ENCODE assay signal across 8 cellular contexts in genomic region chr12:105330283-105330937, GRCh38. TPM values are rescaled to one million over a fixed set of nuclear protein-coding genes. Genes with fewer than 3 reads are reported as not detected.
DNase-seq lines count a peak whose midpoint lies in the region; ATAC-seq and TF ChIP-seq lines count a peak whose summit lies in the region.

C12orf75 (plus strand) TSS chr12:105330691; CDS start chr12:105330892, 201 bp downstream.

- ATAC-seq in GM21737 (IDR thresholded peaks at IDR 0.05; ENCODE audit: unreplicated experiment), result peak; percentile 81
- ATAC-seq in activated T-cell treated with anti-CD3 and anti-CD28 coated beads, Interleukin-2, amount 50 U/mL, for 72 hours (replicated peaks in 1 of 2), result peak; percentile 92 to 93
- peak; percentile 84 to 87 for ATAC-seq in naive thymus-derived CD8-positive, alpha-beta T cell
- ATAC-seq in stimulated activated naive B cell treated with anti-CD40 and anti-IgM and Interleukin-4, amounts not matched to agents 10 μg/mL and 1 μg/mL and 100 μg/mL, for 72 hours (replicated peaks), result peak; percentile 92 to 93

- peak within 1 kb of the TSS; percentile 51 to 98 (median 88) for H3K4me3 ChIP-seq in Peyer's patch

- DNase-seq in DMS79 treated with DMSO at 0.1 percent for 48 hours (lab: John Stamatoyannopoulos, UW) (peak; percentile 67), KBM-7 (peak; percentile 68), Peyer's patch (peak; percentile 84 to 92 (median 85)), fibroblast of gingiva (ENCODE audit: low read depth) (peak; percentile 61)
- peak; percentile 93 for DNase-seq in activated T-cell treated with anti-CD3 and anti-CD28 coated beads, Interleukin-2, amount 50 U/mL, for 72 hours
- peak; percentile 70 to 90 (median 80) for DNase-seq in naive thymus-derived CD8-positive, alpha-beta T cell
- peak; percentile 77 for DNase-seq in stimulated activated naive B cell treated with anti-CD40 and anti-IgM and Interleukin-4, amounts not matched to agents 10 μg/mL and 1 μg/mL and 100 μg/mL, for 72 hours

- H3K36me3 ChIP-seq in Peyer's patch, result no peaks in the 10 kb centered on the region

- no peaks in the 10 kb centered on the region for H3K9me3 Mint-ChIP-seq in activated T-cell treated with anti-CD3 and anti-CD28 coated beads, Interleukin-2, amount 50 U/mL, for 72 hours
- H3K9me3 Mint-ChIP-seq in naive thymus-derived CD8-positive, alpha-beta T cell, result no peaks in the 10 kb centered on the region
- no peaks in the 10 kb centered on the region for H3K9me3 Mint-ChIP-seq in stimulated activated naive B cell treated with anti-CD40 and anti-IgM and Interleukin-4, amounts not matched to agents 10 μg/mL and 1 μg/mL and 100 μg/mL, for 72 hours

- peaks cover 0 to 11% (median 0%) of the 10 kb centered on the region in 4 donors for H3K4me1 ChIP-seq in Peyer's patch

- no peaks in the 10 kb centered on the region for H3K36me3 Mint-ChIP-seq in activated T-cell treated with anti-CD3 and anti-CD28 coated beads, Interleukin-2, amount 50 U/mL, for 72 hours (ENCODE audit: insufficient read depth in 2 of 2)
- no peaks in the 10 kb centered on the region for H3K36me3 Mint-ChIP-seq in naive thymus-derived CD8-positive, alpha-beta T cell
- no peaks in the 10 kb centered on the region for H3K36me3 Mint-ChIP-seq in stimulated activated naive B cell treated with anti-CD40 and anti-IgM and Interleukin-4, amounts not matched to agents 10 μg/mL and 1 μg/mL and 100 μg/mL, for 72 hours

- no peaks in the 10 kb centered on the region for H3K27me3 ChIP-seq in Peyer's patch

- H3K27me3 Mint-ChIP-seq in activated T-cell treated with anti-CD3 and anti-CD28 coated beads, Interleukin-2, amount 50 U/mL, for 72 hours (ENCODE audit: low read depth), result no peaks in the 10 kb centered on the region
- H3K27me3 Mint-ChIP-seq in naive thymus-derived CD8-positive, alpha-beta T cell, result no peaks in the 10 kb centered on the region
- no peaks in the 10 kb centered on the region for H3K27me3 Mint-ChIP-seq in stimulated activated naive B cell treated with anti-CD40 and anti-IgM and Interleukin-4, amounts not matched to agents 10 μg/mL and 1 μg/mL and 100 μg/mL, for 72 hours

- in situ Hi-C loops in KBM-7 (cut with MboI; ENCODE audit: low pct_unique_long_range_greater_than_20kb, low sequenced_read_pairs), result no loop called here

- H3K27ac ChIP-seq in Peyer's patch, result peak within 1 kb of the TSS; percentile 38 to 81 (median 56)

- no peak for TF ChIP-seq POLR2A in Peyer's patch (IDR thresholded peaks at IDR 0.05)

- no peak for TF ChIP-seq CTCF in Peyer's patch (IDR thresholded peaks at IDR 0.05)

- POLR2A ChIA-PET in naive thymus-derived CD8-positive, alpha-beta T cell (lab: Charles Lee), result interaction anchor here (2.3 to 3.9 kb wide), 2 partner anchors 10 to 94 kb away, joined by 13 to 16 read pairs; partner anchors contain the start of gene APPL2

- no peaks in the 10 kb centered on the region for H3K9me3 ChIP-seq in Peyer's patch

- H3K4me1 Mint-ChIP-seq in activated T-cell treated with anti-CD3 and anti-CD28 coated beads, Interleukin-2, amount 50 U/mL, for 72 hours (ENCODE audit: low read depth), result peaks cover 60% of the 10 kb centered on the region
- H3K4me1 Mint-ChIP-seq in naive thymus-derived CD8-positive, alpha-beta T cell, result peaks cover 23 to 67% (median 48%) of the 10 kb centered on the region in 4 donors
- peaks cover 15 to 41% of the 10 kb centered on the region in 2 donors for H3K4me1 Mint-ChIP-seq in stimulated activated naive B cell treated with anti-CD40 and anti-IgM and Interleukin-4, amounts not matched to agents 10 μg/mL and 1 μg/mL and 100 μg/mL, for 72 hours

- peak within 1 kb of the TSS; percentile 87 to 90 for H3K4me3 Mint-ChIP-seq in activated T-cell treated with anti-CD3 and anti-CD28 coated beads, Interleukin-2, amount 50 U/mL, for 72 hours
- H3K4me3 Mint-ChIP-seq in naive thymus-derived CD8-positive, alpha-beta T cell, result peak within 1 kb of the TSS; percentile 82 to 95 (median 87)
- peak within 1 kb of the TSS; percentile 77 to 82 for H3K4me3 Mint-ChIP-seq in stimulated activated naive B cell treated with anti-CD40 and anti-IgM and Interleukin-4, amounts not matched to agents 10 μg/mL and 1 μg/mL and 100 μg/mL, for 72 hours

- H3K27ac Mint-ChIP-seq in activated T-cell treated with anti-CD3 and anti-CD28 coated beads, Interleukin-2, amount 50 U/mL, for 72 hours, result peak within 1 kb of the TSS; percentile 87
- peak within 1 kb of the TSS; percentile 24 to 94 (median 90) for H3K27ac Mint-ChIP-seq in naive thymus-derived CD8-positive, alpha-beta T cell
- H3K27ac Mint-ChIP-seq in stimulated activated naive B cell treated with anti-CD40 and anti-IgM and Interleukin-4, amounts not matched to agents 10 μg/mL and 1 μg/mL and 100 μg/mL, for 72 hours, result peak within 1 kb of the TSS; percentile 27

RNA-seq across cellular contexts. Expression of gene C12orf75, which starts in this region (rescaled TPM):
- total RNA-seq in Peyer's patch, result 10 to 100 TPM; 16.1 to 20.1 (median 18.3) TPM
- total RNA-seq in activated T-cell treated with anti-CD3 and anti-CD28 coated beads, Interleukin-2, amount 50 U/mL, for 72 hours, result 10 to 100 TPM; 68.6 to 73.0 TPM
- 1 to 10 TPM; 6.1 to 6.6 TPM for total RNA-seq in naive thymus-derived CD8-positive, alpha-beta T cell
- 100 to 1,000 TPM in 1 of 3 donors, 10 to 100 TPM in 2; 33.8 to 130 (median 41.9) TPM for polyA plus RNA-seq in naive thymus-derived CD8-positive, alpha-beta T cell

Comparison
In these comparisons a context has a peak if more than half of its experiments do, and no peak if none do; other contexts are left out.
1. Peak in every context shown above with its lines: DNase-seq, ATAC-seq, H3K4me3 ChIP-seq and H3K27ac ChIP-seq.
2. H3K27ac Mint-ChIP-seq: peak in every context shown above with its lines; median percentile 90 in naive thymus-derived CD8-positive, alpha-beta T cell; 87 in activated T-cell treated with anti-CD3 and anti-CD28 coated beads, Interleukin-2, amount 50 U/mL, for 72 hours; 27 in stimulated activated naive B cell treated with anti-CD40 and anti-IgM and Interleukin-4, amounts not matched to agents 10 μg/mL and 1 μg/mL and 100 μg/mL, for 72 hours.